In the genomic region with DNA sequence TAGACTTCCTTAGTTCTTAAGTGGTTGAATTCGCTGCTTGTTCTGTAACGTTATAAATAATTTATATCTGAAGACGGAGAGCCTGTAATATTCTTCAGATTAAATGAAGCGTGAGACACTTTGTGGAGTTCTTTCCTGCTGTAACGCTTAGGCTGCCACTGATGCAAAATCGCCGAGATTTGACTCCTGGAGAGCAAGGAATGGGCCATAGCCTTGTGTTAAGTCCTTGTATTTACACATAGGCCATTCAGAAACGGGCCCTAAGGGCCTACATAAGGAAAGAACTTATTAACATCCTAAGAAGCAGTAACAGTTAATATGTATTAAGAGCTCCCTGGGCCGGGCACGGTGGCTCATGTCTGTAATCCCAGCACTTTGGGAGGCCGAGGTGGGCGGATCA, we compare ENCODE assay signal across 1 cellular context.
TF ChIP-seq lines count a peak whose summit lies in the region.

No MANE protein-coding gene starts in this region.

TF ChIP-seq in A549, 52 proteins besides CTCF, POLR2A, EP300 and RAD21 (continued from another document):
- TF ChIP-seq, protein P1, sequence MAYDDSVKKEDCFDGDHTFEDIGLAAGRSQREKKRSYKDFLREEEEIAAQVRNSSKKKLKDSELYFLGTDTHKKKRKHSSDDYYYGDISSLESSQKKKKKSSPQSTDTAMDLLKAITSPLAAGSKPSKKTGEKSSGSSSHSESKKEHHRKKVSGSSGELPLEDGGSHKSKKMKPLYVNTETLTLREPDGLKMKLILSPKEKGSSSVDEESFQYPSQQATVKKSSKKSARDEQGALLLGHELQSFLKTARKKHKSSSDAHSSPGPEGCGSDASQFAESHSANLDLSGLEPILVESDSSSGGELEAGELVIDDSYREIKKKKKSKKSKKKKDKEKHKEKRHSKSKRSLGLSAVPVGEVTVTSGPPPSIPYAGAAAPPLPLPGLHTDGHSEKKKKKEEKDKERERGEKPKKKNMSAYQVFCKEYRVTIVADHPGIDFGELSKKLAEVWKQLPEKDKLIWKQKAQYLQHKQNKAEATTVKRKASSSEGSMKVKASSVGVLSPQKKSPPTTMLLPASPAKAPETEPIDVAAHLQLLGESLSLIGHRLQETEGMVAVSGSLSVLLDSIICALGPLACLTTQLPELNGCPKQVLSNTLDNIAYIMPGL (CRISPR knock-in tag; IDR thresholded peaks at IDR 0.05; ENCODE audit: borderline replicate concordance), result no peak
- TF ChIP-seq MAFK (IDR thresholded peaks at IDR 0.05; ENCODE audit: partially characterized antibody), result no peak
- no peak for TF ChIP-seq NFE2L2 (conservative IDR thresholded peaks at IDR 0.05; ENCODE audit: low read length)
- TF ChIP-seq JUNB (IDR thresholded peaks at IDR 0.05), result no peak
- TF ChIP-seq HOXA7 (CRISPR knock-in tag; IDR thresholded peaks at IDR 0.05), result no peak
- no peak for TF ChIP-seq JUN (IDR thresholded peaks at IDR 0.05)
